Comparison of ENCODE assay signal across 8 cellular contexts in genomic region chr9:105557804-105558610, GRCh38. TPM values are rescaled to one million over a fixed set of nuclear protein-coding genes. Genes with fewer than 3 reads are reported as not detected.
A peak's percentile ranks its signal among the peaks of the same experiment; 100 is the strongest.
DNase-seq lines count a peak whose midpoint lies in the region; ATAC-seq, FAIRE-seq and TF ChIP-seq lines count a peak whose summit lies in the region.

Gene FKTN, plus strand, starts transcription at chr9:105558131. Its CDS starts 16,902 bp downstream, at chr9:105575033.

- H3K27ac ChIP-seq in pancreas, result peak within 1 kb of the TSS in 3 of 4 donors; percentile 2 to 59 (median 34)
- H3K27ac ChIP-seq in thyroid gland, result peak within 1 kb of the TSS; percentile 40 to 60 (median 54)

- TF ChIP-seq CTCF in HFF-Myc (IDR thresholded peaks at IDR 0.05; ENCODE audit: low read depth, low read length, missing control alignments) (no peak), pancreas (IDR thresholded peaks at IDR 0.05) (no peak), thyroid gland (IDR thresholded peaks at IDR 0.05) (no peak)

- H3K36me3 ChIP-seq in pancreas (peaks cover 0 to 2% (median 0%) of the 10 kb centered on the region in 3 donors), thyroid gland (no peaks in the 10 kb centered on the region)

- 0 to 1% methylated on average over 49 of the region's 49 CpGs for WGBS in pancreas, 2 donors
- 1% methylated on average over 38 to 44 of the region's 49 CpGs for WGBS in thyroid gland, 2 donors

- DNase-seq in HFF-Myc (ENCODE audit: extremely low read depth, low read depth) (peak; percentile 36), MV-4-11 (lab: John Stamatoyannopoulos, UW) (peak; percentile 69), SKM-1 (lab: John Stamatoyannopoulos, UW; ENCODE audit: unreplicated experiment) (peak; percentile 8), head of caudate nucleus (peak; percentile 84 to 96 (median 92)), pancreas (peak; percentile 83 to 95 (median 90)), thyroid gland (peak; percentile 87 to 88)
- DNase-seq in activated naive CD4-positive, alpha-beta T cell treated with anti-CD3 and anti-CD28 coated beads, Interleukin-2, amount 50 U/mL, for 72 hours (ENCODE audit: low spot score in 2 of 2), result peak; percentile 78 to 80

- no peak for TF ChIP-seq POLR2A in thyroid gland (IDR thresholded peaks at IDR 0.05)

- H3K27ac Mint-ChIP-seq in activated naive CD4-positive, alpha-beta T cell treated with anti-CD3 and anti-CD28 coated beads, Interleukin-2, amount 50 U/mL, for 72 hours, result peak within 1 kb of the TSS; percentile 51 to 87

- peak; percentile 92 to 98 for ATAC-seq in activated naive CD4-positive, alpha-beta T cell treated with anti-CD3 and anti-CD28 coated beads, Interleukin-2, amount 50 U/mL, for 72 hours
- ATAC-seq in pancreas, result peak; percentile 99 to 100 (median 100)

- H3K9me3 ChIP-seq in pancreas, result no peaks in the 10 kb centered on the region
- no peaks in the 10 kb centered on the region for H3K9me3 ChIP-seq in thyroid gland

- intact Hi-C loops in head of caudate nucleus (cut with DNase I), result no loop called here
- intact Hi-C loops in pancreas (cut with DNase I), result no loop called here
- intact Hi-C loops in thyroid gland (cut with DNase I), result no loop called here

- peaks cover 0 to 9% (median 5%) of the 10 kb centered on the region in 3 donors for H3K4me1 ChIP-seq in pancreas
- peaks cover 6% of the 10 kb centered on the region in 2 donors for H3K4me1 ChIP-seq in thyroid gland

- H3K27me3 ChIP-seq in pancreas, result no peaks in the 10 kb centered on the region
- no peaks in the 10 kb centered on the region for H3K27me3 ChIP-seq in thyroid gland

- peak within 1 kb of the TSS; percentile 77 for H3K4me3 ChIP-seq in GM08714 (ENCODE audit: low read length)
- peak within 1 kb of the TSS; percentile 90 for H3K4me3 ChIP-seq in HFF-Myc (replicated peaks; ENCODE audit: low read depth, low read length)
- H3K4me3 ChIP-seq in pancreas, result peak within 1 kb of the TSS; percentile 72 to 89 (median 73)
- peak within 1 kb of the TSS; percentile 41 to 75 (median 66) for H3K4me3 ChIP-seq in thyroid gland (replicated peaks in 1 of 3)

- H3K36me3 Mint-ChIP-seq in activated naive CD4-positive, alpha-beta T cell treated with anti-CD3 and anti-CD28 coated beads, Interleukin-2, amount 50 U/mL, for 72 hours, result peaks cover 20 to 27% of the 10 kb centered on the region in 2 donors

- H3K9me3 Mint-ChIP-seq in activated naive CD4-positive, alpha-beta T cell treated with anti-CD3 and anti-CD28 coated beads, Interleukin-2, amount 50 U/mL, for 72 hours, result peaks cover 5 to 6% of the 10 kb centered on the region in 2 donors

- no peak for FAIRE-seq in pancreas (lab: Jason Lieb, UNC)

RNA-seq across cellular contexts. Expression of gene FKTN, which starts in this region (rescaled TPM):
- 10 to 100 TPM in 1 of 2 donors, under 1 TPM in 1; 0.52 to 14.3 TPM for total RNA-seq in activated naive CD4-positive, alpha-beta T cell treated with anti-CD3 and anti-CD28 coated beads, Interleukin-2, amount 50 U/mL, for 72 hours
- 10 to 100 TPM in 1 of 6 donors, 1 to 10 TPM in 5; 5.8 to 10.6 (median 7.7) TPM for total RNA-seq in pancreas
- polyA plus RNA-seq in pancreas, result 1 to 10 TPM; 3.7 to 8.6 TPM
- total RNA-seq in thyroid gland, result 10 to 100 TPM; 10.6 to 39.2 (median 26.8) TPM

Comparison
In these comparisons a context has a peak if more than half of its experiments do, and no peak if none do; other contexts are left out.
1. Peak in every context shown above with its lines: DNase-seq, ATAC-seq, H3K4me3 ChIP-seq and H3K27ac ChIP-seq.
2. DNase-seq: peak in every context shown above with its lines; median percentile 92 in head of caudate nucleus; 90 in pancreas; 88 in thyroid gland; 79 in activated naive CD4-positive, alpha-beta T cell treated with anti-CD3 and anti-CD28 coated beads, Interleukin-2, amount 50 U/mL, for 72 hours; 69 in MV-4-11; 36 in HFF-Myc; 8 in SKM-1.